In the genomic region with DNA sequence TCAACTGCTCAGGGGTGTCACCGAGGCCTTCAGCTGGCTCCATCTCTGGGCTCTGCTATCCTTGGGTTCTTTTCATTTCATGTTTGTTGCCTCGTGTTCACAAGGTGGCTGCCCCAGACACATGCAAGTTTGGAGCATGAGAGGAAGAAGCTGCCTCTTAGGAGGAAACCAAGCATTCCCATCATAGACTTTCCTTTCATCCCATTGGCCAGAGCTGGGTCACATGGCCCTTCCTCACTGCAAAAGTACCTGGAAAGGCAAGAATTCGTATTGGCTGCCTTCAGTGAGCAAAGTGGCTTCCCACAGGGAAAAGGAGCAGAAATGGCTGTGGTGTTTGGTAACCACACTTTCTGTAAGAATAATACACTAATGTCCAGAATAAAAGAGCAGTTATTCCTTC, we compare ENCODE assay signal across 1 cellular context.
TF ChIP-seq lines count a peak whose summit lies in the region.

No MANE protein-coding gene starts in this region.

TF ChIP-seq in GM23338, 12 proteins besides CTCF, POLR2A, EP300 and RAD21 (continued from another document):
- TF ChIP-seq, protein P1, sequence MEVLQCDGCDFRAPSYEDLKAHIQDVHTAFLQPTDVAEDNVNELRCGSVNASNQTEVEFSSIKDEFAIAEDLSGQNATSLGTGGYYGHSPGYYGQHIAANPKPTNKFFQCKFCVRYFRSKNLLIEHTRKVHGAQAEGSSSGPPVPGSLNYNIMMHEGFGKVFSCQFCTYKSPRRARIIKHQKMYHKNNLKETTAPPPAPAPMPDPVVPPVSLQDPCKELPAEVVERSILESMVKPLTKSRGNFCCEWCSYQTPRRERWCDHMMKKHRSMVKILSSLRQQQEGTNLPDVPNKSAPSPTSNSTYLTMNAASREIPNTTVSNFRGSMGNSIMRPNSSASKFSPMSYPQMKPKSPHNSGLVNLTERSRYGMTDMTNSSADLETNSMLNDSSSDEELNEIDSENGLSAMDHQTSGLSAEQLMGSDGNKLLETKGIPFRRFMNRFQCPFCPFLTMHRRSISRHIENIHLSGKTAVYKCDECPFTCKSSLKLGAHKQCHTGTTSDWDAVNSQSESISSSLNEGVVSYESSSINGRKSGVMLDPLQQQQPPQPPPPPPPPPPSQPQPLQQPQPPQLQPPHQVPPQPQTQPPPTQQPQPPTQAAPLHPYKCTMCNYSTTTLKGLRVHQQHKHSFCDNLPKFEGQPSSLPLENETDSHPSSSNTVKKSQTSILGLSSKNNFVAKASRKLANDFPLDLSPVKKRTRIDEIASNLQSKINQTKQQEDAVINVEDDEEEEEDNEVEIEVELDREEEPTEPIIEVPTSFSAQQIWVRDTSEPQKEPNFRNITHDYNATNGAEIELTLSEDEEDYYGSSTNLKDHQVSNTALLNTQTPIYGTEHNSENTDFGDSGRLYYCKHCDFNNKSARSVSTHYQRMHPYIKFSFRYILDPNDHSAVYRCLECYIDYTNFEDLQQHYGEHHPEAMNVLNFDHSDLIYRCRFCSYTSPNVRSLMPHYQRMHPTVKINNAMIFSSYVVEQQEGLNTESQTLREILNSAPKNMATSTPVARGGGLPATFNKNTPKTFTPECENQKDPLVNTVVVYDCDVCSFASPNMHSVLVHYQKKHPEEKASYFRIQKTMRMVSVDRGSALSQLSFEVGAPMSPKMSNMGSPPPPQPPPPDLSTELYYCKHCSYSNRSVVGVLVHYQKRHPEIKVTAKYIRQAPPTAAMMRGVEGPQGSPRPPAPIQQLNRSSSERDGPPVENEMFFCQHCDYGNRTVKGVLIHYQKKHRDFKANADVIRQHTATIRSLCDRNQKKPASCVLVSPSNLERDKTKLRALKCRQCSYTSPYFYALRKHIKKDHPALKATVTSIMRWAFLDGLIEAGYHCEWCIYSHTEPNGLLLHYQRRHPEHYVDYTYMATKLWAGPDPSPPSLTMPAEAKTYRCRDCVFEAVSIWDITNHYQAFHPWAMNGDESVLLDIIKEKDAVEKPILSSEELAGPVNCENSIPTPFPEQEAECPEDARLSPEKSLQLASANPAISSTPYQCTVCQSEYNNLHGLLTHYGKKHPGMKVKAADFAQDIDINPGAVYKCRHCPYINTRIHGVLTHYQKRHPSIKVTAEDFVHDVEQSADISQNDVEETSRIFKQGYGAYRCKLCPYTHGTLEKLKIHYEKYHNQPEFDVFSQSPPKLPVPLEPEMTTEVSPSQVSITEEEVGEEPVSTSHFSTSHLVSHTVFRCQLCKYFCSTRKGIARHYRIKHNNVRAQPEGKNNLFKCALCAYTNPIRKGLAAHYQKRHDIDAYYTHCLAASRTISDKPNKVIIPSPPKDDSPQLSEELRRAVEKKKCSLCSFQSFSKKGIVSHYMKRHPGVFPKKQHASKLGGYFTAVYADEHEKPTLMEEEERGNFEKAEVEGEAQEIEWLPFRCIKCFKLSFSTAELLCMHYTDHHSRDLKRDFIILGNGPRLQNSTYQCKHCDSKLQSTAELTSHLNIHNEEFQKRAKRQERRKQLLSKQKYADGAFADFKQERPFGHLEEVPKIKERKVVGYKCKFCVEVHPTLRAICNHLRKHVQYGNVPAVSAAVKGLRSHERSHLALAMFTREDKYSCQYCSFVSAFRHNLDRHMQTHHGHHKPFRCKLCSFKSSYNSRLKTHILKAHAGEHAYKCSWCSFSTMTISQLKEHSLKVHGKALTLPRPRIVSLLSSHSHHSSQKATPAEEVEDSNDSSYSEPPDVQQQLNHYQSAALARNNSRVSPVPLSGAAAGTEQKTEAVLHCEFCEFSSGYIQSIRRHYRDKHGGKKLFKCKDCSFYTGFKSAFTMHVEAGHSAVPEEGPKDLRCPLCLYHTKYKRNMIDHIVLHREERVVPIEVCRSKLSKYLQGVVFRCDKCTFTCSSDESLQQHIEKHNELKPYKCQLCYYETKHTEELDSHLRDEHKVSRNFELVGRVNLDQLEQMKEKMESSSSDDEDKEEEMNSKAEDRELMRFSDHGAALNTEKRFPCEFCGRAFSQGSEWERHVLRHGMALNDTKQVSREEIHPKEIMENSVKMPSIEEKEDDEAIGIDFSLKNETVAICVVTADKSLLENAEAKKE (CRISPR knock-in tag; IDR thresholded peaks at IDR 0.05) = no peak
- TF ChIP-seq, protein P2, sequence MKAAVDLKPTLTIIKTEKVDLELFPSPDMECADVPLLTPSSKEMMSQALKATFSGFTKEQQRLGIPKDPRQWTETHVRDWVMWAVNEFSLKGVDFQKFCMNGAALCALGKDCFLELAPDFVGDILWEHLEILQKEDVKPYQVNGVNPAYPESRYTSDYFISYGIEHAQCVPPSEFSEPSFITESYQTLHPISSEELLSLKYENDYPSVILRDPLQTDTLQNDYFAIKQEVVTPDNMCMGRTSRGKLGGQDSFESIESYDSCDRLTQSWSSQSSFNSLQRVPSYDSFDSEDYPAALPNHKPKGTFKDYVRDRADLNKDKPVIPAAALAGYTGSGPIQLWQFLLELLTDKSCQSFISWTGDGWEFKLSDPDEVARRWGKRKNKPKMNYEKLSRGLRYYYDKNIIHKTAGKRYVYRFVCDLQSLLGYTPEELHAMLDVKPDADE (IDR thresholded peaks at IDR 0.05) = no peak
- TF ChIP-seq STAT1 (IDR thresholded peaks at IDR 0.05; ENCODE audit: unreplicated experiment) = no peak
- TF ChIP-seq CREB1 (CRISPR knock-in tag; IDR thresholded peaks at IDR 0.05; ENCODE audit: low read depth) = no peak
- TF ChIP-seq ZNF331 (CRISPR knock-in tag; IDR thresholded peaks at IDR 0.05; ENCODE audit: low read depth) = no peak
